ENCODE assay signal across 1 cellular context in the genomic region with DNA sequence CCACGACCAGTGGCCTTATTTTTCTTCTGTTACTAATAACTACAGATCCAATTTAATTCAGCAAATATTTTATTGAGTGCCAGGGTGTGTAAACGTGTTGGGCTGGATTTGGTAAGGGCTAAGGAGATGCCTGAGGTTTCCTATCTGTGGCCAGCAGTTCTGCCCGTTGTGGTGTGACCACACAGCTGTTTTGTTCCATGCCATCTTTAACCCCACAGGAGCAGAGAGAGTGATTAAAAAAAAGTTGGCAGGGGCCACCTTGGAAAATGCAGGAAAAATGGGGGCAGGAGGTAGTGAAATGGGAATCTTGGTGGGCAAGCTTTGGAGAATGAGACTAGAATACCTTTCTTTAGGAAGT.
TF ChIP-seq lines count a peak whose summit lies in the region.

No MANE protein-coding gene starts in this region.

TF ChIP-seq in GM23338, 12 proteins besides CTCF, POLR2A, EP300 and RAD21 (continued from another document):
- TF ChIP-seq, protein P1, sequence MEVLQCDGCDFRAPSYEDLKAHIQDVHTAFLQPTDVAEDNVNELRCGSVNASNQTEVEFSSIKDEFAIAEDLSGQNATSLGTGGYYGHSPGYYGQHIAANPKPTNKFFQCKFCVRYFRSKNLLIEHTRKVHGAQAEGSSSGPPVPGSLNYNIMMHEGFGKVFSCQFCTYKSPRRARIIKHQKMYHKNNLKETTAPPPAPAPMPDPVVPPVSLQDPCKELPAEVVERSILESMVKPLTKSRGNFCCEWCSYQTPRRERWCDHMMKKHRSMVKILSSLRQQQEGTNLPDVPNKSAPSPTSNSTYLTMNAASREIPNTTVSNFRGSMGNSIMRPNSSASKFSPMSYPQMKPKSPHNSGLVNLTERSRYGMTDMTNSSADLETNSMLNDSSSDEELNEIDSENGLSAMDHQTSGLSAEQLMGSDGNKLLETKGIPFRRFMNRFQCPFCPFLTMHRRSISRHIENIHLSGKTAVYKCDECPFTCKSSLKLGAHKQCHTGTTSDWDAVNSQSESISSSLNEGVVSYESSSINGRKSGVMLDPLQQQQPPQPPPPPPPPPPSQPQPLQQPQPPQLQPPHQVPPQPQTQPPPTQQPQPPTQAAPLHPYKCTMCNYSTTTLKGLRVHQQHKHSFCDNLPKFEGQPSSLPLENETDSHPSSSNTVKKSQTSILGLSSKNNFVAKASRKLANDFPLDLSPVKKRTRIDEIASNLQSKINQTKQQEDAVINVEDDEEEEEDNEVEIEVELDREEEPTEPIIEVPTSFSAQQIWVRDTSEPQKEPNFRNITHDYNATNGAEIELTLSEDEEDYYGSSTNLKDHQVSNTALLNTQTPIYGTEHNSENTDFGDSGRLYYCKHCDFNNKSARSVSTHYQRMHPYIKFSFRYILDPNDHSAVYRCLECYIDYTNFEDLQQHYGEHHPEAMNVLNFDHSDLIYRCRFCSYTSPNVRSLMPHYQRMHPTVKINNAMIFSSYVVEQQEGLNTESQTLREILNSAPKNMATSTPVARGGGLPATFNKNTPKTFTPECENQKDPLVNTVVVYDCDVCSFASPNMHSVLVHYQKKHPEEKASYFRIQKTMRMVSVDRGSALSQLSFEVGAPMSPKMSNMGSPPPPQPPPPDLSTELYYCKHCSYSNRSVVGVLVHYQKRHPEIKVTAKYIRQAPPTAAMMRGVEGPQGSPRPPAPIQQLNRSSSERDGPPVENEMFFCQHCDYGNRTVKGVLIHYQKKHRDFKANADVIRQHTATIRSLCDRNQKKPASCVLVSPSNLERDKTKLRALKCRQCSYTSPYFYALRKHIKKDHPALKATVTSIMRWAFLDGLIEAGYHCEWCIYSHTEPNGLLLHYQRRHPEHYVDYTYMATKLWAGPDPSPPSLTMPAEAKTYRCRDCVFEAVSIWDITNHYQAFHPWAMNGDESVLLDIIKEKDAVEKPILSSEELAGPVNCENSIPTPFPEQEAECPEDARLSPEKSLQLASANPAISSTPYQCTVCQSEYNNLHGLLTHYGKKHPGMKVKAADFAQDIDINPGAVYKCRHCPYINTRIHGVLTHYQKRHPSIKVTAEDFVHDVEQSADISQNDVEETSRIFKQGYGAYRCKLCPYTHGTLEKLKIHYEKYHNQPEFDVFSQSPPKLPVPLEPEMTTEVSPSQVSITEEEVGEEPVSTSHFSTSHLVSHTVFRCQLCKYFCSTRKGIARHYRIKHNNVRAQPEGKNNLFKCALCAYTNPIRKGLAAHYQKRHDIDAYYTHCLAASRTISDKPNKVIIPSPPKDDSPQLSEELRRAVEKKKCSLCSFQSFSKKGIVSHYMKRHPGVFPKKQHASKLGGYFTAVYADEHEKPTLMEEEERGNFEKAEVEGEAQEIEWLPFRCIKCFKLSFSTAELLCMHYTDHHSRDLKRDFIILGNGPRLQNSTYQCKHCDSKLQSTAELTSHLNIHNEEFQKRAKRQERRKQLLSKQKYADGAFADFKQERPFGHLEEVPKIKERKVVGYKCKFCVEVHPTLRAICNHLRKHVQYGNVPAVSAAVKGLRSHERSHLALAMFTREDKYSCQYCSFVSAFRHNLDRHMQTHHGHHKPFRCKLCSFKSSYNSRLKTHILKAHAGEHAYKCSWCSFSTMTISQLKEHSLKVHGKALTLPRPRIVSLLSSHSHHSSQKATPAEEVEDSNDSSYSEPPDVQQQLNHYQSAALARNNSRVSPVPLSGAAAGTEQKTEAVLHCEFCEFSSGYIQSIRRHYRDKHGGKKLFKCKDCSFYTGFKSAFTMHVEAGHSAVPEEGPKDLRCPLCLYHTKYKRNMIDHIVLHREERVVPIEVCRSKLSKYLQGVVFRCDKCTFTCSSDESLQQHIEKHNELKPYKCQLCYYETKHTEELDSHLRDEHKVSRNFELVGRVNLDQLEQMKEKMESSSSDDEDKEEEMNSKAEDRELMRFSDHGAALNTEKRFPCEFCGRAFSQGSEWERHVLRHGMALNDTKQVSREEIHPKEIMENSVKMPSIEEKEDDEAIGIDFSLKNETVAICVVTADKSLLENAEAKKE (CRISPR knock-in tag; IDR thresholded peaks at IDR 0.05) = no peak
